ENCODE assay signal across 30 cellular contexts in genomic region chr3:27089641-27090040, GRCh38.
"Had no signal": no experiment of that assay in that cellular context is flagged by ENCODE, and none has a peak within 500 bp of the region (broad histone marks: within the 10 kb centered on the region; RNA-seq: fewer than 3 reads in every experiment).

No MANE protein-coding gene starts in this region.

- H3K4me1 ChIP-seq: pancreas, prostate gland, suprapubic skin, upper lobe of right lung, uterus had no signal

- H3K4me3 Mint-ChIP-seq: immature natural killer cell; naive thymus-derived CD4-positive, alpha-beta T cell; natural killer cell treated with Interleukin-12 subunit alpha and Interleukin-12 subunit beta and Interleukin-15 and Interleukin-18, amount 100 ng/mL, for 72 hours; neural crest cell; stimulated activated effector memory CD8-positive, alpha-beta T cell treated with anti-CD3 and anti-CD28 coated beads, Interleukin-12 subunit alpha, Interleukin-12 subunit beta, amount 100 ng/mL, for 72 hours; stimulated activated naive CD8-positive, alpha-beta T cell treated with anti-CD3 and anti-CD28 coated beads, Interleukin-15, Interleukin-2, amounts not matched to agents 100 ng/mL and 50 ng/mL, for 24 hours had no signal

- H3K4me1 Mint-ChIP-seq: immature natural killer cell; naive thymus-derived CD4-positive, alpha-beta T cell; stimulated activated effector memory CD8-positive, alpha-beta T cell treated with anti-CD3 and anti-CD28 coated beads, Interleukin-12 subunit alpha, Interleukin-12 subunit beta, amount 100 ng/mL, for 72 hours had no signal

- H3K9me3 ChIP-seq: mucosa of descending colon, pancreas, prostate gland, thoracic aorta, tibial artery, upper lobe of right lung, uterus had no signal

- H3K27ac Mint-ChIP-seq: immature natural killer cell; naive thymus-derived CD4-positive, alpha-beta T cell; natural killer cell treated with Interleukin-12 subunit alpha and Interleukin-12 subunit beta and Interleukin-15 and Interleukin-18, amount 100 ng/mL, for 72 hours; stimulated activated effector memory CD8-positive, alpha-beta T cell treated with anti-CD3 and anti-CD28 coated beads, Interleukin-12 subunit alpha, Interleukin-12 subunit beta, amount 100 ng/mL, for 72 hours; stimulated activated naive CD8-positive, alpha-beta T cell treated with anti-CD3 and anti-CD28 coated beads, Interleukin-15, Interleukin-2, amounts not matched to agents 100 ng/mL and 50 ng/mL, for 24 hours had no signal

- H3K27ac ChIP-seq: pancreas, prostate gland, skin epidermis, suprapubic skin, upper lobe of right lung, uterus had no signal

- H3K36me3 ChIP-seq: pancreas, prostate gland, suprapubic skin, thoracic aorta, tibial artery, upper lobe of right lung, uterus had no signal

- DNase-seq: head of caudate nucleus; hippocampal formation; immature natural killer cell; kidney; midbrain; naive thymus-derived CD4-positive, alpha-beta T cell; nucleus accumbens; pancreas; posterior cingulate gyrus; stimulated activated CD4-positive, alpha-beta T cell treated with anti-CD3 and anti-CD28 coated beads, Interleukin-12 subunit alpha, Interleukin-12 subunit beta, amount 100 ng/mL, for 4 hours; stimulated activated CD4-positive, alpha-beta T cell treated with anti-CD3 and anti-CD28 coated beads, Interleukin-15, amount 100 ng/mL, for 24 hours; stimulated activated CD4-positive, alpha-beta T cell treated with anti-CD3 and anti-CD28 coated beads, Interleukin-2, amount 100 ng/mL, for 24 hours; stimulated activated CD4-positive, alpha-beta T cell treated with anti-CD3 and anti-CD28 coated beads, Interleukin-4, amount 100 ng/mL, for 1 hour; stimulated activated naive CD4-positive, alpha-beta T cell; trophoblast cell; upper lobe of right lung; uterus had no signal

- ATAC-seq: left lobe of liver; naive thymus-derived CD4-positive, alpha-beta T cell; natural killer cell treated with Interleukin-12 subunit alpha and Interleukin-12 subunit beta and Interleukin-15 and Interleukin-18, amount 100 ng/mL, for 72 hours; right cardiac atrium; stimulated activated effector memory CD8-positive, alpha-beta T cell treated with anti-CD3 and anti-CD28 coated beads, Interleukin-12 subunit alpha, Interleukin-12 subunit beta, amount 100 ng/mL, for 72 hours; upper lobe of right lung had no signal

- H3K27me3 Mint-ChIP-seq: stimulated activated naive CD8-positive, alpha-beta T cell treated with anti-CD3 and anti-CD28 coated beads, Interleukin-15, Interleukin-2, amounts not matched to agents 100 ng/mL and 50 ng/mL, for 24 hours had no signal

- H3K27me3 ChIP-seq: pancreas, suprapubic skin, tibial artery, upper lobe of right lung, uterus had no signal

- H3K9me3 Mint-ChIP-seq: stimulated activated effector memory CD8-positive, alpha-beta T cell treated with anti-CD3 and anti-CD28 coated beads, Interleukin-12 subunit alpha, Interleukin-12 subunit beta, amount 100 ng/mL, for 72 hours; stimulated activated naive CD8-positive, alpha-beta T cell treated with anti-CD3 and anti-CD28 coated beads, Interleukin-15, Interleukin-2, amounts not matched to agents 100 ng/mL and 50 ng/mL, for 24 hours had no signal

- H3K36me3 Mint-ChIP-seq: immature natural killer cell; naive thymus-derived CD4-positive, alpha-beta T cell; natural killer cell treated with Interleukin-12 subunit alpha and Interleukin-12 subunit beta and Interleukin-15 and Interleukin-18, amount 100 ng/mL, for 72 hours; stimulated activated effector memory CD8-positive, alpha-beta T cell treated with anti-CD3 and anti-CD28 coated beads, Interleukin-12 subunit alpha, Interleukin-12 subunit beta, amount 100 ng/mL, for 72 hours had no signal

- H3K4me3 ChIP-seq: lung, mucosa of descending colon, pancreas, prostate gland, skin epidermis, suprapubic skin, thoracic aorta, tibial artery, upper lobe of right lung, uterus had no signal
